In the genomic region with DNA sequence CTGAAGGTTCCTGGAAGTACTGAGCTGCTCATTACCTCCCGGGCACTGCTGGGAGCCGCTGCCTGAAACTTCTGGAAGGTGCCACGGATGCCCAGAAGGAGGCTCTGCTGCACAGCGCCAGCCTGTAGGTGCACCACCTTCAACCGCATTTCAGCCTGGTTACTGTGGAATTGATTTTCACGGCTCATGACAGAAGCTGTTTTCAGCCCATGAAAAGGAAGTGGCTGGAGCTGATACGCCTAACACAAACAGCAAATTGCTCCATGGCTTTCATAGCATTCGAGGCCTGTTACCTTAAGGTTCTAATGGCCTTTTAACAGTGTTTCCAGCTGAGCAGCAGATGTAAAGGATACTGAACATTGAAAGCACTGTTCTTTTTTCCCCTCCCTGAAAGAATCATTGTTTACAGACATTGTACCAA, we compare ENCODE assay signal across 8 cellular contexts. TPM values are rescaled to one million over a fixed set of nuclear protein-coding genes. Genes with fewer than 3 reads are reported as not detected.
DNase-seq lines count a peak whose midpoint lies in the region; ATAC-seq, FAIRE-seq and TF ChIP-seq lines count a peak whose summit lies in the region.

No MANE protein-coding gene starts in this region.

- peak; percentile 91 to 99 (median 98) for ATAC-seq in pancreas
- no peak for ATAC-seq in HG02623 (IDR thresholded peaks at IDR 0.05; ENCODE audit: unreplicated experiment)

- H3K9me3 ChIP-seq in pancreas = no peaks in the 10 kb centered on the region
- H3K9me3 ChIP-seq in vagina = no peaks in the 10 kb centered on the region

- no peak for FAIRE-seq in pancreas (lab: Jason Lieb, UNC)

- DNase-seq in H7 (peak; percentile 23), NCI-H510A (lab: John Stamatoyannopoulos, UW) (peak; percentile 61), chondrocyte (ENCODE audit: low spot score) (peak; percentile 78), pancreas (peak; percentile 62 to 87 (median 75)), vagina (ENCODE audit: extremely low spot score in 2 of 2) (no peak), pons (ENCODE audit: low spot score) (no peak)
- no peak for DNase-seq in activated effector memory CD4-positive, alpha-beta T cell treated with anti-CD3 and anti-CD28 coated beads, Interleukin-2, amount 50 U/mL, for 16 hours

- peaks cover 8% of the 10 kb centered on the region for H3K9me3 Mint-ChIP-seq in chondrocyte (ENCODE audit: low read depth)

- H3K27ac Mint-ChIP-seq in chondrocyte (ENCODE audit: unreplicated experiment) = peak overlapping the region; percentile 93

- H3K4me1 Mint-ChIP-seq in chondrocyte (ENCODE audit: low read depth) = peaks cover 75% of the 10 kb centered on the region

- H3K27me3 Mint-ChIP-seq in chondrocyte (ENCODE audit: low read depth) = no peaks in the 10 kb centered on the region

- no peak overlapping the region for H3K27ac ChIP-seq in pancreas
- H3K27ac ChIP-seq in vagina = no peak overlapping the region

- peak; percentile 85 for TF ChIP-seq CTCF in chondrocyte (IDR thresholded peaks at IDR 0.05)
- TF ChIP-seq CTCF in pancreas (IDR thresholded peaks at IDR 0.05) = peak in 3 of 4 donors; percentile 39 to 49 (median 41)
- TF ChIP-seq CTCF in vagina (IDR thresholded peaks at IDR 0.05) = no peak

- WGBS in pancreas, 2 donors = 11 to 15% methylated on average over 8 of the region's 8 CpGs

- no peak overlapping the region for H3K4me3 ChIP-seq in H7 (ENCODE audit: insufficient read depth, low read depth, low read length)
- no peak overlapping the region for H3K4me3 ChIP-seq in pancreas
- H3K4me3 ChIP-seq in vagina = no peak overlapping the region

- no peaks in the 10 kb centered on the region for H3K36me3 Mint-ChIP-seq in chondrocyte (ENCODE audit: low read depth)

- H3K36me3 ChIP-seq in H7 (replicated peaks; ENCODE audit: control insufficient read depth, insufficient read depth, low read length) = no peaks in the 10 kb centered on the region
- no peaks in the 10 kb centered on the region for H3K36me3 ChIP-seq in pancreas
- H3K36me3 ChIP-seq in vagina = no peaks in the 10 kb centered on the region

- intact Hi-C loops in pancreas (cut with DNase I) (loop anchor here in 1 of 3 donors (10.0 kb wide), 1 partner anchor 1116 kb away; no protein-coding TSS in a partner anchor), vagina (cut with DNase I) (no loop called here)

- H3K4me1 ChIP-seq in pancreas = peaks cover 0 to 5% (median 0%) of the 10 kb centered on the region in 3 donors
- peaks cover 11% of the 10 kb centered on the region for H3K4me1 ChIP-seq in vagina

- TF ChIP-seq POLR2A in vagina (IDR thresholded peaks at IDR 0.05) = no peak

- no peaks in the 10 kb centered on the region for H3K27me3 ChIP-seq in H7 (ENCODE audit: control insufficient read depth, insufficient read depth, low read length)
- no peaks in the 10 kb centered on the region for H3K27me3 ChIP-seq in pancreas
- no peaks in the 10 kb centered on the region for H3K27me3 ChIP-seq in vagina

- peak overlapping the region; percentile 26 for H3K4me3 Mint-ChIP-seq in chondrocyte (ENCODE audit: unreplicated experiment)

RNA-seq across cellular contexts. Expression of a gene that starts 22.0 kb away (rescaled TPM):
- 63.7 and 77.2 TPM in 2 replicates for total RNA-seq in H7 (2014; rRNA removed; shearing (Covaris generic))
- 76.1 to 111 TPM (median 76.5 TPM) in 3 replicates for total RNA-seq in chondrocyte
- 1 to 10 TPM in 3 of 6 donors, under 1 TPM in 3; 0.23 to 3.3 (median 1.2) TPM for total RNA-seq in pancreas
- polyA plus RNA-seq in pancreas = 1 to 10 TPM in 1 of 2 donors, under 1 TPM in 1; 0.30 to 1.8 TPM
- total RNA-seq in vagina = 13.8 TPM

Comparison
In these comparisons a context has a peak if more than half of its experiments do, and no peak if none do; other contexts are left out.
1. DNase-seq: peak in H7 (single experiment), NCI-H510A (single experiment), chondrocyte (single experiment) and pancreas (6 of 6); none in vagina (0 of 2), pons (single experiment) and activated effector memory CD4-positive, alpha-beta T cell treated with anti-CD3 and anti-CD28 coated beads, Interleukin-2, amount 50 U/mL, for 16 hours (single experiment).
2. CTCF ChIP-seq: peak in chondrocyte (single experiment) and pancreas (3 of 4); none in vagina (0 of 3).